14 cellular contexts compared by ENCODE assay signal in genomic region chr11:130523609-130524008, GRCh38.
A peak's percentile ranks its signal among the peaks of the same experiment; 100 is the strongest.
DNase-seq lines count a peak whose midpoint lies in the region; ATAC-seq, FAIRE-seq and TF ChIP-seq lines count a peak whose summit lies in the region.
"Had no signal": no experiment of that assay in that cellular context is flagged by ENCODE, and none has a peak within 500 bp of the region (broad histone marks: within the 10 kb centered on the region; RNA-seq: fewer than 3 reads in every experiment).

No MANE protein-coding gene starts in this region.

- peak overlapping the region in 2 of 3 experiments; percentile 5 to 79; a peak in 3 of 7 replicates for H3K27ac Mint-ChIP-seq in H9
- no peak overlapping the region for H3K27ac Mint-ChIP-seq in activated T-cell treated with anti-CD3 and anti-CD28 coated beads, Interleukin-2, amount 50 U/mL, for 72 hours
- H3K27ac Mint-ChIP-seq: activated B cell treated with CpG ODN at 0.5 μM for 24 hours had no signal

- H3K27me3 Mint-ChIP-seq in H9 (ENCODE audit: low read depth) = peaks cover 25% of the 10 kb centered on the region
- H3K27me3 Mint-ChIP-seq in activated T-cell treated with anti-CD3 and anti-CD28 coated beads, Interleukin-2, amount 50 U/mL, for 72 hours (ENCODE audit: low read depth) = no peaks in the 10 kb centered on the region

- FAIRE-seq in bronchial epithelial cell (lab: Jason Lieb, UNC) = no peak

- no peak for ATAC-seq in upper lobe of left lung (ENCODE audit: low FRiP score in 2 of 2)
- no peak for ATAC-seq in HG02763 (IDR thresholded peaks at IDR 0.05; ENCODE audit: unreplicated experiment)
- ATAC-seq in activated T-cell treated with anti-CD3 and anti-CD28 coated beads, Interleukin-2, amount 50 U/mL, for 72 hours (replicated peaks in 1 of 2) = no peak
- ATAC-seq: body of pancreas, left lobe of liver had no signal

- DNase-seq in H9 = peak; percentile 52
- peak; percentile 53 for DNase-seq in bronchial epithelial cell (ENCODE audit: low read depth)
- peak; percentile 72 for DNase-seq in hepatic stellate cell (ENCODE audit: low spot score)
- no peak for DNase-seq in upper lobe of left lung
- DNase-seq in activated T-cell treated with anti-CD3 and anti-CD28 coated beads, Interleukin-2, amount 50 U/mL, for 72 hours = no peak
- DNase-seq in GM19240 (ENCODE audit: insufficient read length, low spot score) = no peak
- DNase-seq in retina = no peak
- DNase-seq: activated B cell treated with CpG ODN at 0.5 μM for 24 hours; body of pancreas; nucleus accumbens; stimulated activated CD4-positive, alpha-beta T cell treated with anti-CD3 and anti-CD28 coated beads, Interleukin-4, amount 100 ng/mL, for 24 hours; testis had no signal

- no peak overlapping the region for H2BK12ac ChIP-seq in H9 (ENCODE audit: insufficient read length, low read depth, low read length)

- no peak overlapping the region for H3K9ac ChIP-seq in H9 (ENCODE audit: extremely low read depth, insufficient read length, low read length)

- WGBS in H9 (ENCODE audit: extremely low coverage, insufficient read length, low lambda C conversion rate) = no CpG with 5 or more reads among the region's 10 CpGs
- WGBS in upper lobe of left lung, 2 donors = 83 to 90% methylated on average over 9 to 10 of the region's 10 CpGs

- H3K4me2 ChIP-seq in H9 (ENCODE audit: insufficient read depth, insufficient read length, low read length) = no peak overlapping the region

- H4K8ac ChIP-seq in H9 (replicated peaks; ENCODE audit: insufficient read length, low read depth, low read length) = no peak overlapping the region

- no peak overlapping the region for H2BK20ac ChIP-seq in H9 (ENCODE audit: low read depth, low read length, poor library complexity, severe bottlenecking)

- H3K9me3 Mint-ChIP-seq in H9 = no peaks in the 10 kb centered on the region
- H3K9me3 Mint-ChIP-seq in activated T-cell treated with anti-CD3 and anti-CD28 coated beads, Interleukin-2, amount 50 U/mL, for 72 hours = no peaks in the 10 kb centered on the region
- H3K9me3 Mint-ChIP-seq: activated B cell treated with CpG ODN at 0.5 μM for 24 hours had no signal

- no peak overlapping the region for H2AFZ ChIP-seq in H9 (ENCODE audit: low read length)

- H3K36me3 ChIP-seq in bronchial epithelial cell (ENCODE audit: control insufficient read depth, insufficient read depth, low read length) (no peaks in the 10 kb centered on the region), upper lobe of left lung (no peaks in the 10 kb centered on the region)

- H3K27me3 ChIP-seq in H9 (ENCODE audit: insufficient read depth, low read length) = no peaks in the 10 kb centered on the region
- H3K27me3 ChIP-seq in bronchial epithelial cell (ENCODE audit: control insufficient read depth, insufficient read depth, low read length) = no peaks in the 10 kb centered on the region
- no peaks in the 10 kb centered on the region for H3K27me3 ChIP-seq in upper lobe of left lung
- H3K27me3 ChIP-seq: body of pancreas, testis had no signal

- H3K36me3 Mint-ChIP-seq in H9 (ENCODE audit: insufficient read depth in 1 of 3, low read depth in 3 of 3) = no peaks in the 10 kb centered on the region; a peak in 1 of 7 replicates
- no peaks in the 10 kb centered on the region for H3K36me3 Mint-ChIP-seq in activated T-cell treated with anti-CD3 and anti-CD28 coated beads, Interleukin-2, amount 50 U/mL, for 72 hours (ENCODE audit: insufficient read depth in 2 of 2)

- no peaks in the 10 kb centered on the region for H3K9me3 ChIP-seq in H9 (ENCODE audit: control insufficient read depth, low read depth, low read length)
- no peaks in the 10 kb centered on the region for H3K9me3 ChIP-seq in upper lobe of left lung
- H3K9me3 ChIP-seq: body of pancreas, testis had no signal

- no peaks in the 10 kb centered on the region for H3K23me2 ChIP-seq in H9 (ENCODE audit: insufficient read length, low read depth, low read length, poor library complexity, severe bottlenecking)

- no peak overlapping the region for H4K5ac ChIP-seq in H9 (ENCODE audit: insufficient read length, low read depth, low read length)

- no peaks in the 10 kb centered on the region for H4K20me1 ChIP-seq in H9 (ENCODE audit: control insufficient read depth, insufficient read depth, insufficient read length)

- no peak overlapping the region for H2BK5ac ChIP-seq in H9 (ENCODE audit: insufficient read length, low read length)

- no peak for TF ChIP-seq POLR2A in upper lobe of left lung (IDR thresholded peaks at IDR 0.05)

- H3K79me1 ChIP-seq in H9 (ENCODE audit: insufficient read depth, low read depth, low read length, poor library complexity, severe bottlenecking) = no peaks in the 10 kb centered on the region

- no peak overlapping the region for H3T11ph ChIP-seq in H9 (ENCODE audit: low read length)

- TF ChIP-seq EP300 in upper lobe of left lung (IDR thresholded peaks at IDR 0.05) = no peak

- H3K4me1 ChIP-seq in H9 (ENCODE audit: insufficient read depth, low read length) (peaks cover 12% of the 10 kb centered on the region; the same call in 1 of the 2 replicates), upper lobe of left lung (peaks cover 0 to 9% (median 3%) of the 10 kb centered on the region in 4 donors)

- H2BK15ac ChIP-seq in H9 (ENCODE audit: low read depth, low read length) = no peak overlapping the region

- H3K18ac ChIP-seq in H9 (ENCODE audit: insufficient read length, low read depth, low read length) = no peak overlapping the region

- TF ChIP-seq CTCF in H9 (conservative IDR thresholded peaks at IDR 0.05) (no peak), bronchial epithelial cell (IDR thresholded peaks at IDR 0.05; ENCODE audit: insufficient read depth, low read length, severe bottlenecking) (no peak), upper lobe of left lung (IDR thresholded peaks at IDR 0.05) (no peak)

- H4K91ac ChIP-seq in H9 (ENCODE audit: insufficient read length, low read depth, low read length) = no peak overlapping the region

- no peak overlapping the region for H2AK5ac ChIP-seq in H9 (ENCODE audit: insufficient read length, low read length)

- H3K27ac ChIP-seq in H9 (ENCODE audit: insufficient read length, low read depth, low read length) (no peak overlapping the region), upper lobe of left lung (peak overlapping the region in 3 of 4 donors; percentile 52 to 84 (median 60))
- H3K27ac ChIP-seq: body of pancreas had no signal

- no peak overlapping the region for H3K56ac ChIP-seq in H9 (ENCODE audit: insufficient read length, low read depth, low read length)

- H3K23ac ChIP-seq in H9 (ENCODE audit: insufficient read length, low read depth, low read length) = no peak overlapping the region

- H3K4me3 Mint-ChIP-seq in H9 = no peak overlapping the region
- H3K4me3 Mint-ChIP-seq in activated T-cell treated with anti-CD3 and anti-CD28 coated beads, Interleukin-2, amount 50 U/mL, for 72 hours = no peak overlapping the region
- H3K4me3 Mint-ChIP-seq: activated B cell treated with CpG ODN at 0.5 μM for 24 hours had no signal

- peaks cover 24 to 26% of the 10 kb centered on the region in 2 experiments for H3K4me1 Mint-ChIP-seq in H9
- H3K4me1 Mint-ChIP-seq in activated T-cell treated with anti-CD3 and anti-CD28 coated beads, Interleukin-2, amount 50 U/mL, for 72 hours (ENCODE audit: low read depth) = no peaks in the 10 kb centered on the region
- H3K4me1 Mint-ChIP-seq: activated B cell treated with CpG ODN at 0.5 μM for 24 hours had no signal

- no peaks in the 10 kb centered on the region for H3K79me2 ChIP-seq in H9 (ENCODE audit: insufficient read depth, low read length)

- no peak overlapping the region for H3K4me3 ChIP-seq in bronchial epithelial cell (ENCODE audit: low read depth, low read length)
- H3K4me3 ChIP-seq in upper lobe of left lung = no peak overlapping the region
- H3K4me3 ChIP-seq: body of pancreas, testis had no signal

- no peak overlapping the region for H3K14ac ChIP-seq in H9 (ENCODE audit: insufficient read depth, low read length)

- no peak overlapping the region for H3K4ac ChIP-seq in H9 (ENCODE audit: low read depth, low read length)

- no peak overlapping the region for H2BK120ac ChIP-seq in H9 (ENCODE audit: low read depth, low read length, poor library complexity, severe bottlenecking)

Comparison
In these comparisons a context has a peak if more than half of its experiments do, and no peak if none do; other contexts are left out.
1. DNase-seq: peak in H9 (single experiment), bronchial epithelial cell (single experiment) and hepatic stellate cell (single experiment); none in upper lobe of left lung (0 of 2), activated T-cell treated with anti-CD3 and anti-CD28 coated beads, Interleukin-2, amount 50 U/mL, for 72 hours (0 of 2), GM19240 (single experiment) and retina (single experiment).